Comparison of ENCODE assay signal across 18 cellular contexts in genomic region chr1:169236880-169237279, GRCh38.
A peak's percentile ranks its signal among the peaks of the same experiment; 100 is the strongest.
DNase-seq lines count a peak whose midpoint lies in the region; FAIRE-seq and TF ChIP-seq lines count a peak whose summit lies in the region.
"Had no signal": no experiment of that assay in that cellular context is flagged by ENCODE, and none has a peak within 500 bp of the region (broad histone marks: within the 10 kb centered on the region; RNA-seq: fewer than 3 reads in every experiment).

No MANE protein-coding gene starts in this region.

- H3K4me3 ChIP-seq in astrocyte (ENCODE audit: insufficient read depth, low read depth, low read length) = no peak overlapping the region
- no peak overlapping the region for H3K4me3 ChIP-seq in fibroblast of mammary gland (ENCODE audit: control insufficient read depth, low read depth, low read length)
- H3K4me3 ChIP-seq in uterus = no peak overlapping the region
- H3K4me3 ChIP-seq: BLaER1 treated with 17β-estradiol and CSF1 and Interleukin-3, amounts not matched to agents 10 nM and 100 nM; GM23338 had no signal

- H3K79me2 ChIP-seq in astrocyte (ENCODE audit: insufficient read depth, low read length) = no peaks in the 10 kb centered on the region

- DNase-seq in D721Med (ENCODE audit: insufficient read length, low spot score) = no peak
- DNase-seq in astrocyte (ENCODE audit: low read depth) = peak; percentile 2
- DNase-seq in fibroblast of mammary gland (ENCODE audit: low read depth) = peak; percentile 2
- no peak for DNase-seq in uterus
- no peak for DNase-seq in activated naive CD8-positive, alpha-beta T cell treated with anti-CD3 and anti-CD28 coated beads for 36 hours
- DNase-seq in stimulated activated CD4-positive, alpha-beta T cell treated with anti-CD3 and anti-CD28 coated beads, Interleukin-4, amount 100 ng/mL, for 4 hours = no peak
- DNase-seq: Calu3; CD8-positive, alpha-beta T cell; DMS 273 treated with DMSO at 0.1 percent for 48 hours; DMS53; HCEC 1CT had no signal

- H3K4me1 ChIP-seq in astrocyte (ENCODE audit: insufficient read depth, low read length) = no peaks in the 10 kb centered on the region
- peaks cover 0 to 7% of the 10 kb centered on the region in 2 donors for H3K4me1 ChIP-seq in uterus
- H3K4me1 ChIP-seq: BLaER1 treated with 17β-estradiol and CSF1 and Interleukin-3, amounts not matched to agents 10 nM and 100 nM had no signal

- H2AFZ ChIP-seq in astrocyte (ENCODE audit: low read depth, low read length) = no peak overlapping the region
- H2AFZ ChIP-seq: GM23338 had no signal

- peaks cover 2% of the 10 kb centered on the region for H3K36me3 Mint-ChIP-seq in astrocyte (ENCODE audit: low read depth, unreplicated experiment)
- H3K36me3 Mint-ChIP-seq in activated naive CD8-positive, alpha-beta T cell treated with anti-CD3 and anti-CD28 coated beads for 36 hours = peaks cover 8% of the 10 kb centered on the region

- H3K9me3 Mint-ChIP-seq in astrocyte (ENCODE audit: unreplicated experiment) = no peaks in the 10 kb centered on the region
- H3K9me3 Mint-ChIP-seq in activated naive CD8-positive, alpha-beta T cell treated with anti-CD3 and anti-CD28 coated beads for 36 hours = no peaks in the 10 kb centered on the region
- H3K9me3 Mint-ChIP-seq: CD8-positive, alpha-beta T cell; GM23338 had no signal

- no peaks in the 10 kb centered on the region for H3K36me3 ChIP-seq in astrocyte (ENCODE audit: insufficient read depth, low read length)
- H3K36me3 ChIP-seq in uterus = no peaks in the 10 kb centered on the region
- H3K36me3 ChIP-seq: BLaER1 treated with 17β-estradiol and CSF1 and Interleukin-3, amounts not matched to agents 10 nM and 100 nM had no signal

- no peak overlapping the region for H3K9ac ChIP-seq in astrocyte (ENCODE audit: low read length)
- H3K9ac ChIP-seq: BLaER1 treated with 17β-estradiol and CSF1 and Interleukin-3, amounts not matched to agents 10 nM and 100 nM had no signal

- no peak overlapping the region for H3K4me3 Mint-ChIP-seq in astrocyte (ENCODE audit: unreplicated experiment)
- H3K4me3 Mint-ChIP-seq in activated naive CD8-positive, alpha-beta T cell treated with anti-CD3 and anti-CD28 coated beads for 36 hours = no peak overlapping the region
- H3K4me3 Mint-ChIP-seq: B cell; CD8-positive, alpha-beta T cell; GM23338 had no signal

- H3K9me3 ChIP-seq in astrocyte (ENCODE audit: insufficient read depth, low read depth, low read length) = no peaks in the 10 kb centered on the region
- no peaks in the 10 kb centered on the region for H3K9me3 ChIP-seq in uterus
- H3K9me3 ChIP-seq: BLaER1 treated with 17β-estradiol and CSF1 and Interleukin-3, amounts not matched to agents 10 nM and 100 nM had no signal

- TF ChIP-seq CTCF in D721Med (IDR thresholded peaks at IDR 0.05; ENCODE audit: insufficient read depth, missing control alignments) (no peak), astrocyte (IDR thresholded peaks at IDR 0.05; ENCODE audit: insufficient read depth, low read depth, low read length) (no peak), fibroblast of mammary gland (conservative IDR thresholded peaks at IDR 0.05; ENCODE audit: control insufficient read depth, insufficient read depth, low read depth, low read length) (no peak), uterus (IDR thresholded peaks at IDR 0.05) (no peak)

- no peaks in the 10 kb centered on the region for H4K20me1 ChIP-seq in astrocyte (ENCODE audit: insufficient read depth, low read length)
- H4K20me1 ChIP-seq: BLaER1 treated with 17β-estradiol and CSF1 and Interleukin-3, amounts not matched to agents 10 nM and 100 nM had no signal

- FAIRE-seq in D721Med (lab: Jason Lieb, UNC) = peak; percentile 16
- FAIRE-seq in astrocyte (lab: Jason Lieb, UNC) = no peak
- FAIRE-seq: GM12891, GM18507, H54 had no signal

- H3K4me2 ChIP-seq in astrocyte (ENCODE audit: low read length) = no peak overlapping the region
- H3K4me2 ChIP-seq: BLaER1 treated with 17β-estradiol and CSF1 and Interleukin-3, amounts not matched to agents 10 nM and 100 nM; GM23338 had no signal

- H3K27me3 ChIP-seq in astrocyte (ENCODE audit: insufficient read depth, low read length) (no peaks in the 10 kb centered on the region), uterus (no peaks in the 10 kb centered on the region)
- H3K27me3 ChIP-seq: BLaER1 treated with 17β-estradiol and CSF1 and Interleukin-3, amounts not matched to agents 10 nM and 100 nM had no signal

- intact Hi-C loops in uterus (cut with DNase I; ENCODE audit: low total_unique reads) = no loop called here

- H3K27ac Mint-ChIP-seq in astrocyte (ENCODE audit: unreplicated experiment) = no peak overlapping the region
- no peak overlapping the region for H3K27ac Mint-ChIP-seq in activated naive CD8-positive, alpha-beta T cell treated with anti-CD3 and anti-CD28 coated beads for 36 hours
- H3K27ac Mint-ChIP-seq: B cell; CD8-positive, alpha-beta T cell; GM23338 had no signal

- H3K27ac ChIP-seq in astrocyte (ENCODE audit: low read depth, low read length) = no peak overlapping the region
- peak overlapping the region; percentile 26 to 78 for H3K27ac ChIP-seq in uterus
- H3K27ac ChIP-seq: BLaER1 treated with 17β-estradiol and CSF1 and Interleukin-3, amounts not matched to agents 10 nM and 100 nM; HL-60 had no signal

- no peak for TF ChIP-seq POLR2A in uterus (IDR thresholded peaks at IDR 0.05)

- peaks cover 3% of the 10 kb centered on the region for H3K4me1 Mint-ChIP-seq in astrocyte (ENCODE audit: low read depth, unreplicated experiment)
- peaks cover 9% of the 10 kb centered on the region for H3K4me1 Mint-ChIP-seq in activated naive CD8-positive, alpha-beta T cell treated with anti-CD3 and anti-CD28 coated beads for 36 hours
- H3K4me1 Mint-ChIP-seq: B cell had no signal

- no peaks in the 10 kb centered on the region for H3K27me3 Mint-ChIP-seq in astrocyte (ENCODE audit: low read depth, unreplicated experiment)
- no peaks in the 10 kb centered on the region for H3K27me3 Mint-ChIP-seq in activated naive CD8-positive, alpha-beta T cell treated with anti-CD3 and anti-CD28 coated beads for 36 hours
- H3K27me3 Mint-ChIP-seq: B cell had no signal

Comparison
In these comparisons a context has a peak if more than half of its experiments do, and no peak if none do; other contexts are left out.
1. DNase-seq: peak in astrocyte (single experiment) and fibroblast of mammary gland (single experiment); none in D721Med (single experiment), uterus (0 of 2), activated naive CD8-positive, alpha-beta T cell treated with anti-CD3 and anti-CD28 coated beads for 36 hours (single experiment) and stimulated activated CD4-positive, alpha-beta T cell treated with anti-CD3 and anti-CD28 coated beads, Interleukin-4, amount 100 ng/mL, for 4 hours (0 of 2).